13 cellular contexts compared by ENCODE assay signal in the genomic region with DNA sequence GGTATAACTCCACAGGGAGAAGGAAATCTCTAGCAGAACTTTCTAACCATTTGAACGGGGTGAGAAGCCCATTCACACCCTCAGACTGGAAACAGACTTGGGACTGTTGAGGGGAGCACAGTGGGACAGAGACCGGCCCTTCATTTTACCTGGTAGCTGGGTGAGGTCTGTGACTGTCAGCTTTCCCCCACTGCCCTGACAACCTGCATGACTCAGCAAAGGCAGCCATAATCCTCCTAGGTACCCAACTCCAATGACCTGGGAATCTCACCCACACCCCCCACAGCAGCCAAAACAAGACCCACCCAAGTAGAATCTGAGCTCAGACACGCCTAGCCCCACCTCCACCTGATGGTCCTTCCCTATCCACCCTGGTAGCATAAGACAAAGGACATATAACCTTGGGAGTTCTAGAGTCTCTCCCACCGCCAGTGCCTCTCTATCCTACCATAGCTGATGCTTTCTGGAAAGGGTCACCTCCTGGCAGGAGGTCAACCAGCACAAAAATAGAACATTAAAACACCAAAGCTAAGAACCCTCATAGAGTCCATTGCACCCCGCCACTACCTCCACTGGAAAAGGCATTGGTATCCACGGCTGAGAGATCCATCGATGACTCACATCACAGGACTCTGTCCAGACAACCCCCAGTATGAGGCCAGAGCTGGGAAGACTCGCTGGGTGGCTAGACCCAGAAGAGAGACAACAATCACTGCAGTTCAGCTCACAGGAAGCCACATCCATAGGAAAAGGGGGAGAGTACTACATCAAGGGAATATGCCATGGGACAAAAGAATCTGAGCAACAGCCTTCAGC. TPM values are rescaled to one million over a fixed set of nuclear protein-coding genes. Genes with fewer than 3 reads are reported as not detected.
A peak's percentile ranks its signal among the peaks of the same experiment; 100 is the strongest.
DNase-seq lines count a peak whose midpoint lies in the region; ATAC-seq, FAIRE-seq and TF ChIP-seq lines count a peak whose summit lies in the region.
"Had no signal": no experiment of that assay in that cellular context is flagged by ENCODE, and none has a peak within 500 bp of the region (broad histone marks: within the 10 kb centered on the region; RNA-seq: fewer than 3 reads in every experiment).

No MANE protein-coding gene starts in this region.

- no peaks in the 10 kb centered on the region for H3K27me3 ChIP-seq in HepG2 (ENCODE audit: control insufficient read depth in 1 of 2, insufficient read depth in 2 of 2, low read length in 2 of 2)
- H3K27me3 ChIP-seq in right lobe of liver, result no peaks in the 10 kb centered on the region
- no peaks in the 10 kb centered on the region for H3K27me3 ChIP-seq in foreskin keratinocyte
- H3K27me3 ChIP-seq: BLaER1, gastrocnemius medialis had no signal

- peak overlapping the region; percentile 73 to 76 for H3K27ac Mint-ChIP-seq in activated naive CD4-positive, alpha-beta T cell treated with anti-CD3 and anti-CD28 coated beads, Interleukin-2, amount 50 U/mL, for 72 hours
- H3K27ac Mint-ChIP-seq: stimulated activated naive CD8-positive, alpha-beta T cell treated with anti-CD3 and anti-CD28 coated beads, Interleukin-15, Interleukin-2, amounts not matched to agents 100 ng/mL and 50 ng/mL, for 24 hours had no signal

- no peak for TF ChIP-seq RAD21 in HepG2 (CRISPR knock-in tag; IDR thresholded peaks at IDR 0.05)

- H3K4me2 ChIP-seq in HepG2 (ENCODE audit: low read depth, low read length), result no peak overlapping the region
- H3K4me2 ChIP-seq: BLaER1 had no signal

- H3K4me3 ChIP-seq in HepG2 (replicated peaks in 1 of 3; ENCODE audit: insufficient read depth in 1 of 3, low read depth in 2 of 3, low read length in 3 of 3) (no peak overlapping the region), right lobe of liver (no peak overlapping the region)
- H3K4me3 ChIP-seq: BLaER1, gastrocnemius medialis, GM12878 had no signal

- H3K4me1 ChIP-seq in HepG2 (ENCODE audit: insufficient read depth, low read length) (no peaks in the 10 kb centered on the region), right lobe of liver (no peaks in the 10 kb centered on the region), foreskin keratinocyte (peaks cover 7% of the 10 kb centered on the region)
- H3K4me1 ChIP-seq: BLaER1, gastrocnemius medialis had no signal

- H3K27ac ChIP-seq in HepG2 (ENCODE audit: extremely low read length, insufficient read depth, low read length) (no peak overlapping the region), right lobe of liver (no peak overlapping the region), foreskin keratinocyte (peak overlapping the region; percentile 30)
- H3K27ac ChIP-seq: BLaER1, gastrocnemius medialis had no signal

- peaks cover 4 to 16% of the 10 kb centered on the region in 2 donors for H3K9me3 Mint-ChIP-seq in activated naive CD4-positive, alpha-beta T cell treated with anti-CD3 and anti-CD28 coated beads, Interleukin-2, amount 50 U/mL, for 72 hours

- H3K36me3 ChIP-seq in HepG2 (replicated peaks in 1 of 2; ENCODE audit: control insufficient read depth in 1 of 2, insufficient read depth in 2 of 2, low read length in 2 of 2), result no peaks in the 10 kb centered on the region; a peak in 1 of 5 replicates
- peaks cover 0 to 3% (median 0%) of the 10 kb centered on the region in 4 donors for H3K36me3 ChIP-seq in right lobe of liver
- H3K36me3 ChIP-seq: gastrocnemius medialis had no signal

- BruUV-seq in HepG2 (replicated peaks; lab: Mats Ljungman, UMichigan), result no TSS peak

- peaks cover 15 to 42% of the 10 kb centered on the region in 2 donors for H3K36me3 Mint-ChIP-seq in activated naive CD4-positive, alpha-beta T cell treated with anti-CD3 and anti-CD28 coated beads, Interleukin-2, amount 50 U/mL, for 72 hours

- DNase-seq in HepG2 (ENCODE audit: low spot score) (no peak), right lobe of liver (no peak), foreskin keratinocyte (peak; percentile 40 to 70), stromal cell of bone marrow (ENCODE audit: low read depth) (peak; percentile 1), OCI-M2 (lab: John Stamatoyannopoulos, UW; ENCODE audit: unreplicated experiment) (no peak)
- no peak for DNase-seq in activated naive CD4-positive, alpha-beta T cell treated with anti-CD3 and anti-CD28 coated beads, Interleukin-2, amount 50 U/mL, for 72 hours (ENCODE audit: low spot score in 2 of 2)
- DNase-seq: gastrocnemius medialis, NCI-H2081 had no signal

- TF ChIP-seq CTCF in HepG2 (CRISPR knock-in tag; IDR thresholded peaks at IDR 0.05) (no peak), right lobe of liver (IDR thresholded peaks at IDR 0.05) (no peak), foreskin keratinocyte (conservative IDR thresholded peaks at IDR 0.05) (no peak)

- WGBS in HepG2 (ENCODE audit: low lambda C conversion rate), result 98% methylated on average over 7 of the region's 8 CpGs
- WGBS in right lobe of liver (ENCODE audit: insufficient coverage, low coverage, low lambda C conversion rate, missing lambda C conversion rate), result 91% methylated on average over 7 of the region's 8 CpGs

- no peaks in the 10 kb centered on the region for H3K9me3 ChIP-seq in HepG2 (ENCODE audit: low read length)
- no peaks in the 10 kb centered on the region for H3K9me3 ChIP-seq in right lobe of liver
- H3K9me3 ChIP-seq: gastrocnemius medialis had no signal

- H2AFZ ChIP-seq in HepG2 (ENCODE audit: low read length), result no peak overlapping the region

- TF ChIP-seq POLR2A in HepG2 (IDR thresholded peaks at IDR 0.05; ENCODE audit: insufficient read depth in 1 of 2, low read depth in 2 of 2, low read length in 2 of 2) (no peak), right lobe of liver (IDR thresholded peaks at IDR 0.05) (no peak)

- POLR2A ChIA-PET in HepG2 (lab: Yijun Ruan, JAX), result no interaction called here

- no peaks in the 10 kb centered on the region for H4K20me1 ChIP-seq in HepG2 (ENCODE audit: insufficient read depth, low read length)

- CTCF ChIA-PET in HepG2 (lab: Yijun Ruan, JAX; ENCODE audit: low intra/inter-chr PET ratio, low total read pairs), result no interaction called here

- in situ Hi-C loops in HepG2 (cut with HindIII; ENCODE audit: extremely low pct_ligation_motif_present, low pct_unique_long_range_greater_than_20kb), result no loop called here

- no peak for TF ChIP-seq EP300 in HepG2 (IDR thresholded peaks at IDR 0.05; ENCODE audit: low read depth in 2 of 2, low read length in 2 of 2)
- no peak for TF ChIP-seq EP300 in HepG2 (CRISPR knock-in tag; IDR thresholded peaks at IDR 0.05; ENCODE audit: borderline replicate concordance)

- no peak overlapping the region for H3K9ac ChIP-seq in HepG2 (ENCODE audit: insufficient read depth, low read depth, low read length)
- H3K9ac ChIP-seq: BLaER1 had no signal

- intact Hi-C loops in HepG2 (cut with micrococcal nuclease; ENCODE audit: unreplicated experiment) (no loop called here), right lobe of liver (cut with DNase I) (no loop called here)

- ATAC-seq in HepG2 (no peak), right lobe of liver (no peak), foreskin keratinocyte (peak; percentile 93), HG03378 (IDR thresholded peaks at IDR 0.05; ENCODE audit: unreplicated experiment) (no peak), HG03045 (IDR thresholded peaks at IDR 0.05; ENCODE audit: unreplicated experiment) (no peak)
- no peak for ATAC-seq in activated naive CD4-positive, alpha-beta T cell treated with anti-CD3 and anti-CD28 coated beads, Interleukin-2, amount 50 U/mL, for 72 hours
- ATAC-seq: gastrocnemius medialis, GM12878 had no signal

- no peak for FAIRE-seq in HepG2 (lab: Jason Lieb, UNC)
- FAIRE-seq: GM12878 had no signal

- H3K79me2 ChIP-seq in HepG2 (ENCODE audit: insufficient read depth, low read length), result no peaks in the 10 kb centered on the region

RNA-seq across cellular contexts. Expression of a gene that starts 28.0 kb away (rescaled TPM):
- total RNA-seq in HepG2 (2016; rRNA removed; fragmentation: Illumina TruSeq; extraction: Trizol) (10.0 and 10.3 TPM in 2 replicates), right lobe of liver (1 to 10 TPM; 3.8 to 7.2 (median 5.7) TPM), foreskin keratinocyte (6.0 and 6.4 TPM in 2 replicates)
- 1.3 and 1.9 TPM in 2 replicates for total RNA-seq in HepG2 (2016; cell fraction: cytosol; rRNA removed; fragmentation: Illumina TruSeq; extraction: Trizol; ENCODE audit: low read depth)
- total RNA-seq in HepG2 (2016; cell fraction: insoluble cytoplasmic fraction; rRNA removed; fragmentation: Illumina TruSeq; extraction: Trizol), result 10.8 and 11.2 TPM in 2 replicates
- 2.2 and 3.4 TPM in 2 replicates for total RNA-seq in HepG2 (2016; cell fraction: membrane; rRNA removed; fragmentation: Illumina TruSeq; extraction: Trizol)
- 22.1 and 23.4 TPM in 2 replicates for total RNA-seq in HepG2 (2016; cell fraction: nucleus; rRNA removed; fragmentation: Illumina TruSeq; extraction: Trizol)
- polyA plus RNA-seq in HepG2 (2011; rRNA removed) (9.1 and 10.4 TPM in 2 replicates), foreskin keratinocyte (0.92 and 1.3 TPM in 2 replicates)
- 1.7 and 2.6 TPM in 2 replicates for polyA plus RNA-seq in HepG2 (2011; cell fraction: cytosol; rRNA removed)
- 14.9 and 23.6 TPM in 2 replicates for polyA plus RNA-seq in HepG2 (2011; cell fraction: nucleus; rRNA removed)
- polyA plus RNA-seq in HepG2 (2012), result 9.9 and 11.9 TPM in 2 replicates
- polyA plus RNA-seq in HepG2 (2016; cell fraction: cytosol; fragmentation: Illumina TruSeq; extraction: Trizol; ENCODE audit: low read depth), result 0.11 and 0.23 TPM in 2 replicates
- polyA plus RNA-seq in HepG2 (2016; cell fraction: insoluble cytoplasmic fraction; fragmentation: Illumina TruSeq; extraction: Trizol; ENCODE audit: low read depth), result 5.3 and 5.9 TPM in 2 replicates
- 0.72 and 0.73 TPM in 2 replicates for polyA plus RNA-seq in HepG2 (2016; cell fraction: membrane; fragmentation: Illumina TruSeq; extraction: Trizol; ENCODE audit: low read depth)
- 27.4 and 29.8 TPM in 2 replicates for polyA plus RNA-seq in HepG2 (2016; cell fraction: nucleus; fragmentation: Illumina TruSeq; extraction: Trizol; ENCODE audit: insufficient read depth, low read depth)
- polyA minus RNA-seq in HepG2 (2011; rRNA and poly(A)+ RNA removed; ENCODE audit: low replicate concordance), result 2.9 and 12.0 TPM in 2 replicates
- polyA minus RNA-seq in HepG2 (2011; cell fraction: cytosol; rRNA and poly(A)+ RNA removed), result 5.9 and 6.9 TPM in 2 replicates
- 81.1 and 99.0 TPM in 2 replicates for polyA minus RNA-seq in HepG2 (2011; cell fraction: nucleus; rRNA and poly(A)+ RNA removed)
- 10 to 100 TPM; 18.9 to 34.4 TPM for total RNA-seq in activated naive CD4-positive, alpha-beta T cell treated with anti-CD3 and anti-CD28 coated beads, Interleukin-2, amount 50 U/mL, for 72 hours

Comparison
In these comparisons a context has a peak if more than half of its experiments do, and no peak if none do; other contexts are left out.
1. DNase-seq: peak in foreskin keratinocyte (2 of 2) and stromal cell of bone marrow (single experiment); none in HepG2 (single experiment), right lobe of liver (0 of 3), activated naive CD4-positive, alpha-beta T cell treated with anti-CD3 and anti-CD28 coated beads, Interleukin-2, amount 50 U/mL, for 72 hours (0 of 2) and OCI-M2 (single experiment).